9 cellular contexts compared by ENCODE assay signal in genomic region chr5:79689541-79690466, GRCh38. TPM values are rescaled to one million over a fixed set of nuclear protein-coding genes. Genes with fewer than 3 reads are reported as not detected.
DNase-seq lines count a peak whose midpoint lies in the region; ATAC-seq and TF ChIP-seq lines count a peak whose summit lies in the region.
"Had no signal": no experiment of that assay in that cellular context is flagged by ENCODE, and none has a peak within 500 bp of the region (broad histone marks: within the 10 kb centered on the region; RNA-seq: fewer than 3 reads in every experiment).

TSS of gene CMYA5 (plus strand) at chr5:79689836. CDS start at chr5:79689908, 72 bp downstream.

- H3K9me3 Mint-ChIP-seq in stimulated activated effector memory CD8-positive, alpha-beta T cell treated with anti-CD3 and anti-CD28 coated beads, Interleukin-12 subunit alpha, Interleukin-12 subunit beta, amount 100 ng/mL, for 72 hours = no peaks in the 10 kb centered on the region

- H3K4me1 ChIP-seq in suprapubic skin (peaks cover 23% of the 10 kb centered on the region), spleen (no peaks in the 10 kb centered on the region)

- H3K9me3 ChIP-seq in suprapubic skin (no peaks in the 10 kb centered on the region), spleen (peaks cover 0 to 4% (median 0%) of the 10 kb centered on the region in 8 donors)

- WGBS in lower leg skin, 2 donors = 10 to 23% methylated on average over 69 of the region's 74 CpGs
- 20% methylated on average over 45 of the region's 74 CpGs for WGBS in suprapubic skin
- 54 to 83% (median 61%) methylated on average over 44 to 74 of the region's 74 CpGs for WGBS in spleen, 5 donors

- intact Hi-C loops in lower leg skin (cut with DNase I; ENCODE audit: low total_unique reads) = no loop called here
- intact Hi-C loops in spleen (cut with DNase I; ENCODE audit: low total_unique reads) = no loop called here

- no peak within 1 kb of the TSS for H3K27ac Mint-ChIP-seq in stimulated activated effector memory CD8-positive, alpha-beta T cell treated with anti-CD3 and anti-CD28 coated beads, Interleukin-12 subunit alpha, Interleukin-12 subunit beta, amount 100 ng/mL, for 72 hours

- H3K36me3 ChIP-seq in suprapubic skin (peaks cover 9% of the 10 kb centered on the region), spleen (peaks cover 0 to 55% (median 16%) of the 10 kb centered on the region in 6 donors)

- TF ChIP-seq EP300 in suprapubic skin (IDR thresholded peaks at IDR 0.05) = no peak

- H3K4me3 ChIP-seq in epithelial cell of proximal tubule (ENCODE audit: low read depth, low read length) = peak within 1 kb of the TSS; percentile 46
- H3K4me3 ChIP-seq in lower leg skin (ENCODE audit: low read depth, poor library complexity, severe bottlenecking) = no peak within 1 kb of the TSS
- H3K4me3 ChIP-seq in suprapubic skin = peak within 1 kb of the TSS; percentile 53
- H3K4me3 ChIP-seq in spleen = no peak within 1 kb of the TSS

- H3K27ac ChIP-seq in suprapubic skin (peak within 1 kb of the TSS; percentile 67), spleen (no peak within 1 kb of the TSS)

- TF ChIP-seq POLR2A in lower leg skin (IDR thresholded peaks at IDR 0.05) (no peak), suprapubic skin (IDR thresholded peaks at IDR 0.05) (no peak), spleen (IDR thresholded peaks at IDR 0.05) (no peak)

- TF ChIP-seq CTCF in epithelial cell of proximal tubule (conservative IDR thresholded peaks at IDR 0.05; ENCODE audit: low read depth, low read length) (no peak), lower leg skin (IDR thresholded peaks at IDR 0.05) (no peak), suprapubic skin (IDR thresholded peaks at IDR 0.05) (no peak), spleen (IDR thresholded peaks at IDR 0.05 in 8 of 11, conservative IDR thresholded peaks at IDR 0.05 in 3 of 11) (no peak)

- DNase-seq in NCI-H510A treated with DMSO at 0.1 percent for 48 hours (lab: John Stamatoyannopoulos, UW) (peak; percentile 35), epithelial cell of proximal tubule (ENCODE audit: low read depth) (no peak), lower leg skin (ENCODE audit: low spot score in 2 of 2) (peak; percentile 62 to 85), suprapubic skin (ENCODE audit: low spot score in 2 of 2) (peak; percentile 67 to 79), epidermal melanocyte (ENCODE audit: insufficient read length, low spot score) (no peak), spleen (no peak)
- no peak for DNase-seq in stimulated activated effector memory CD8-positive, alpha-beta T cell treated with anti-CD3 and anti-CD28 coated beads, Interleukin-12 subunit alpha, Interleukin-12 subunit beta, amount 100 ng/mL, for 72 hours (ENCODE audit: low spot score in 2 of 2)

- H3K27me3 ChIP-seq in suprapubic skin (no peaks in the 10 kb centered on the region), spleen (replicated peaks in 1 of 7) (no peaks in the 10 kb centered on the region)

- ATAC-seq in GM19351 (IDR thresholded peaks at IDR 0.05; ENCODE audit: unreplicated experiment) = no peak
- ATAC-seq in stimulated activated effector memory CD8-positive, alpha-beta T cell treated with anti-CD3 and anti-CD28 coated beads, Interleukin-12 subunit alpha, Interleukin-12 subunit beta, amount 100 ng/mL, for 72 hours = no peak
- ATAC-seq: activated CD4-positive, CD25-positive, alpha-beta regulatory T cell treated with anti-CD3 and anti-CD28 coated beads, Interleukin-2, amount 50 U/mL, for 24 hours had no signal

- H3K4me1 Mint-ChIP-seq in stimulated activated effector memory CD8-positive, alpha-beta T cell treated with anti-CD3 and anti-CD28 coated beads, Interleukin-12 subunit alpha, Interleukin-12 subunit beta, amount 100 ng/mL, for 72 hours = peaks cover 6% of the 10 kb centered on the region

- peaks cover 34% of the 10 kb centered on the region for H3K36me3 Mint-ChIP-seq in stimulated activated effector memory CD8-positive, alpha-beta T cell treated with anti-CD3 and anti-CD28 coated beads, Interleukin-12 subunit alpha, Interleukin-12 subunit beta, amount 100 ng/mL, for 72 hours

- H3K4me3 Mint-ChIP-seq in stimulated activated effector memory CD8-positive, alpha-beta T cell treated with anti-CD3 and anti-CD28 coated beads, Interleukin-12 subunit alpha, Interleukin-12 subunit beta, amount 100 ng/mL, for 72 hours = no peak within 1 kb of the TSS

RNA-seq across cellular contexts. Expression of gene CMYA5, which starts in this region (rescaled TPM):
- total RNA-seq in epithelial cell of proximal tubule = 0.35 and 2.8 TPM in 2 replicates
- total RNA-seq in lower leg skin = 10 to 100 TPM in 1 of 4 donors, 1 to 10 TPM in 3; 5.7 to 16.4 (median 7.4) TPM
- total RNA-seq in suprapubic skin = 10 to 100 TPM in 2 of 4 donors, 1 to 10 TPM in 2; 8.1 to 24.9 (median 10.4) TPM
- total RNA-seq in spleen = under 1 TPM; 0.20 to 0.85 (median 0.32) TPM
- polyA plus RNA-seq in spleen = under 1 TPM; 0.13 to 0.24 (median 0.14) TPM

Comparison
In these comparisons a context has a peak if more than half of its experiments do, and no peak if none do; other contexts are left out.
1. DNase-seq: peak in NCI-H510A treated with DMSO at 0.1 percent for 48 hours (single experiment), lower leg skin (2 of 2) and suprapubic skin (2 of 2); none in epithelial cell of proximal tubule (single experiment), epidermal melanocyte (single experiment), stimulated activated effector memory CD8-positive, alpha-beta T cell treated with anti-CD3 and anti-CD28 coated beads, Interleukin-12 subunit alpha, Interleukin-12 subunit beta, amount 100 ng/mL, for 72 hours (0 of 2) and spleen (single experiment).
2. H3K4me3 ChIP-seq: peak in epithelial cell of proximal tubule (single experiment) and suprapubic skin (single experiment); none in lower leg skin (single experiment) and spleen (0 of 8).